In genomic region chr14:51395361-51395849, GRCh38 we compare ENCODE assay signal across 8 cellular contexts.
DNase-seq lines count a peak whose midpoint lies in the region; ATAC-seq and TF ChIP-seq lines count a peak whose summit lies in the region.

No MANE protein-coding gene starts in this region.

- no peak for TF ChIP-seq POLR2A in gastrocnemius medialis (IDR thresholded peaks at IDR 0.05)

- H3K9me3 ChIP-seq in WERI-Rb-1 (ENCODE audit: severe bottlenecking) (no peaks in the 10 kb centered on the region), heart right ventricle (no peaks in the 10 kb centered on the region), gastrocnemius medialis (no peaks in the 10 kb centered on the region)

- H3K27ac ChIP-seq in WERI-Rb-1 (peak overlapping the region; percentile 91), heart right ventricle (peak overlapping the region; percentile 53 to 91 (median 78)), gastrocnemius medialis (peak overlapping the region; percentile 61 to 73 (median 70))

- peak; percentile 93 for DNase-seq in GM04503 (ENCODE audit: low read depth)
- peak; percentile 95 for DNase-seq in WERI-Rb-1
- DNase-seq in heart right ventricle, result peak; percentile 42 to 44
- peak; percentile 11 to 56 for DNase-seq in gastrocnemius medialis
- no peak for DNase-seq in NCI-H1930 (lab: John Stamatoyannopoulos, UW)
- no peak for DNase-seq in GM19238 (ENCODE audit: insufficient read length, low spot score)
- DNase-seq in UCSD-AML1 (lab: John Stamatoyannopoulos, UW; ENCODE audit: unreplicated experiment), result no peak

- H3K4me1 ChIP-seq in heart right ventricle (peaks cover 8 to 44% (median 32%) of the 10 kb centered on the region in 9 donors), gastrocnemius medialis (peaks cover 14 to 26% of the 10 kb centered on the region in 2 donors)

- 47 to 56% methylated on average over 9 of the region's 9 CpGs for WGBS in heart right ventricle, 2 donors

- H3K27me3 ChIP-seq in WERI-Rb-1 (ENCODE audit: insufficient read depth, low read depth, severe bottlenecking) (no peaks in the 10 kb centered on the region), heart right ventricle (no peaks in the 10 kb centered on the region), gastrocnemius medialis (no peaks in the 10 kb centered on the region)

- intact Hi-C loops in heart right ventricle (cut with DNase I) (loop anchor here in 1 of 10 donors (5.0 kb wide), 1 partner anchor 52 kb away; no protein-coding TSS in a partner anchor), gastrocnemius medialis (cut with DNase I; ENCODE audit: low total_unique reads) (no loop called here)

- H3K36me3 ChIP-seq in WERI-Rb-1 (no peaks in the 10 kb centered on the region), heart right ventricle (no peaks in the 10 kb centered on the region), gastrocnemius medialis (no peaks in the 10 kb centered on the region)

- H3K4me3 ChIP-seq in WERI-Rb-1 (ENCODE audit: low read depth, low read length) (peak overlapping the region; percentile 8), heart right ventricle (no peak overlapping the region), gastrocnemius medialis (no peak overlapping the region)

- peak; percentile 53 to 80 (median 68) for ATAC-seq in heart right ventricle
- peak; percentile 43 to 49 for ATAC-seq in gastrocnemius medialis
- no peak for ATAC-seq in GM18498 (IDR thresholded peaks at IDR 0.05; ENCODE audit: unreplicated experiment)

- peak; percentile 38; the same call in 1 of the 2 replicates for TF ChIP-seq CTCF in WERI-Rb-1 (IDR thresholded peaks at IDR 0.05; ENCODE audit: low read depth, low read length)
- TF ChIP-seq CTCF in heart right ventricle (IDR thresholded peaks at IDR 0.05), result no peak
- TF ChIP-seq CTCF in gastrocnemius medialis (IDR thresholded peaks at IDR 0.05 in 4 of 5, conservative IDR thresholded peaks at IDR 0.05 in 1 of 5), result no peak

- in situ Hi-C loops in gastrocnemius medialis (cut with MboI; ENCODE audit: low sequenced_read_pairs in 4 of 4), result no loop called here

Comparison
In these comparisons a context has a peak if more than half of its experiments do, and no peak if none do; other contexts are left out.
1. DNase-seq: peak in GM04503 (single experiment), WERI-Rb-1 (single experiment), heart right ventricle (2 of 2) and gastrocnemius medialis (2 of 2); none in NCI-H1930 (0 of 2), GM19238 (single experiment) and UCSD-AML1 (single experiment).
2. Peak in every context shown above with its lines, with median percentiles within 50 percentile points of each other: H3K27ac ChIP-seq.